Comparison of ENCODE assay signal across 1 cellular context in the genomic region with DNA sequence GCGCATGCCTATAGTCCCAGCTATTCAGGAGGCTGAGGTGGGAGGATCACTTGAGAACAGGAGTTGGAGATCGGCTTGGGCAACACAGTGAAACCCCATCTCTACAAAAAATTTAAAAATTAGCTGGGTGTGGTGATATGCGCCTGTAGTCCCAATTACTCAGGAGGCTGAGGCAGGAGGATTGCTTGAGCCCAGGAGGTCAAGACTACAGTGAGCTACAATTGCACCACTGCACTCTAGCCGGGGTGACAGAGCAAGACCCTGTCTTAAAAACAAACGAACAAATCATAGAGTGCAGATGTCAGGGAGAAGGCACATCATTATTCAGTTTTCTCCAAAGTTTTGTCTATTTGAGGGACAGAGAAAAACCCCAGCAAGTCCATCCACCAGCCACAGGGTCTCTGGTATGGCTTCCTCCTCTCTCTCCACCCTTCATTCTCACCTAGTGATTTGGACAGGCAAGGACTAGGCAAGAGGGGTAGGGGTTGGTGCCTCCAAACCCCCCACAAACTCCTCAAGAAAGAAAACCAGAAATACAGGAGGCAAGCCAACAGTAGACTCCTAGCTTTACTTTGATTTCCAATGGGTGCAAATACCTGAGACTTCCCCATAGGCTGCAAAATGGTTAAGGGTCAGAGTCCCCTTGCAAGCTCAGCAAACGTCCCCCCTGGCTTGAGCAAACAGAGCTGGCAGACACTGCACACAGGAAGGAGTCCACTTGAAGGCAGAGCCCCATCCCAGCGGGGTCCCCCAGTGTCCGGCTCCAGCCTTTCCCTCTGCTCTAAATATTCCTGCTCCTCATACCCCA.
TF ChIP-seq lines count a peak whose summit lies in the region.

No MANE protein-coding gene starts in this region.

TF ChIP-seq in HepG2, 621 proteins besides CTCF, POLR2A, EP300 and RAD21 (continued from another document and continues in another):
- TF ChIP-seq, protein P1, sequence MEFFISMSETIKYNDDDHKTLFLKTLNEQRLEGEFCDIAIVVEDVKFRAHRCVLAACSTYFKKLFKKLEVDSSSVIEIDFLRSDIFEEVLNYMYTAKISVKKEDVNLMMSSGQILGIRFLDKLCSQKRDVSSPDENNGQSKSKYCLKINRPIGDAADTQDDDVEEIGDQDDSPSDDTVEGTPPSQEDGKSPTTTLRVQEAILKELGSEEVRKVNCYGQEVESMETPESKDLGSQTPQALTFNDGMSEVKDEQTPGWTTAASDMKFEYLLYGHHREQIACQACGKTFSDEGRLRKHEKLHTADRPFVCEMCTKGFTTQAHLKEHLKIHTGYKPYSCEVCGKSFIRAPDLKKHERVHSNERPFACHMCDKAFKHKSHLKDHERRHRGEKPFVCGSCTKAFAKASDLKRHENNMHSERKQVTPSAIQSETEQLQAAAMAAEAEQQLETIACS (CRISPR knock-in tag; IDR thresholded peaks at IDR 0.05): no peak
- no peak for TF ChIP-seq HDAC6 (IDR thresholded peaks at IDR 0.05; ENCODE audit: low read depth, low read length)
- TF ChIP-seq PHB2 (IDR thresholded peaks at IDR 0.05; ENCODE audit: partially characterized antibody): no peak
- TF ChIP-seq ISL2 (CRISPR knock-in tag; IDR thresholded peaks at IDR 0.05): no peak; the same call in 1 of the 2 replicates
- TF ChIP-seq ZNF772 (CRISPR knock-in tag; IDR thresholded peaks at IDR 0.05): no peak
- TF ChIP-seq PRMT3 (CRISPR knock-in tag; IDR thresholded peaks at IDR 0.05; ENCODE audit: borderline replicate concordance, low read depth): no peak
- no peak; the same call in 1 of the 2 replicates for TF ChIP-seq NR2F6 (IDR thresholded peaks at IDR 0.05)
- TF ChIP-seq NR2F6 (CRISPR knock-in tag; IDR thresholded peaks at IDR 0.05): peak; percentile 51
- TF ChIP-seq ZBTB4 (CRISPR knock-in tag; IDR thresholded peaks at IDR 0.05; ENCODE audit: borderline replicate concordance): no peak
- TF ChIP-seq, protein P2, sequence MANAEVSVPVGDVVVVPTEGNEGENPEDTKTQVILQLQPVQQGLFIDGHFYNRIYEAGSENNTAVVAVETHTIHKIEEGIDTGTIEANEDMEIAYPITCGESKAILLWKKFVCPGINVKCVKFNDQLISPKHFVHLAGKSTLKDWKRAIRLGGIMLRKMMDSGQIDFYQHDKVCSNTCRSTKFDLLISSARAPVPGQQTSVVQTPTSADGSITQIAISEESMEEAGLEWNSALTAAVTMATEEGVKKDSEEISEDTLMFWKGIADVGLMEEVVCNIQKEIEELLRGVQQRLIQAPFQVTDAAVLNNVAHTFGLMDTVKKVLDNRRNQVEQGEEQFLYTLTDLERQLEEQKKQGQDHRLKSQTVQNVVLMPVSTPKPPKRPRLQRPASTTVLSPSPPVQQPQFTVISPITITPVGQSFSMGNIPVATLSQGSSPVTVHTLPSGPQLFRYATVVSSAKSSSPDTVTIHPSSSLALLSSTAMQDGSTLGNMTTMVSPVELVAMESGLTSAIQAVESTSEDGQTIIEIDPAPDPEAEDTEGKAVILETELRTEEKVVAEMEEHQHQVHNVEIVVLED (CRISPR knock-in tag; IDR thresholded peaks at IDR 0.05; ENCODE audit: borderline replicate concordance): no peak
- no peak for TF ChIP-seq ZNF703 (CRISPR knock-in tag; IDR thresholded peaks at IDR 0.05; ENCODE audit: borderline replicate concordance)
- no peak; the same call in 1 of the 2 replicates for TF ChIP-seq TOPORS (CRISPR knock-in tag; IDR thresholded peaks at IDR 0.05)
- TF ChIP-seq ZNF432 (CRISPR knock-in tag; IDR thresholded peaks at IDR 0.05; ENCODE audit: borderline replicate concordance): no peak
- TF ChIP-seq MBD4 (IDR thresholded peaks at IDR 0.05; ENCODE audit: borderline replicate concordance, low read length): no peak
- no peak for TF ChIP-seq ZSCAN20 (CRISPR knock-in tag; IDR thresholded peaks at IDR 0.05; ENCODE audit: borderline replicate concordance)
- no peak for TF ChIP-seq HNRNPUL1 (IDR thresholded peaks at IDR 0.05; ENCODE audit: low read depth, low read length)
- no peak for TF ChIP-seq EHMT2 (IDR thresholded peaks at IDR 0.05; ENCODE audit: borderline replicate concordance, low read depth, low read length)
- TF ChIP-seq ZNF30 (CRISPR knock-in tag; IDR thresholded peaks at IDR 0.05): no peak
- TF ChIP-seq ZNF780A (CRISPR knock-in tag; IDR thresholded peaks at IDR 0.05): no peak
- no peak for TF ChIP-seq HNF1B (CRISPR knock-in tag; IDR thresholded peaks at IDR 0.05)
- no peak for TF ChIP-seq NFKBIZ (CRISPR knock-in tag; IDR thresholded peaks at IDR 0.05)
- no peak; the same call in 1 of the 2 replicates for TF ChIP-seq ZNF503 (CRISPR knock-in tag; IDR thresholded peaks at IDR 0.05)
- no peak for TF ChIP-seq HIC2 (CRISPR knock-in tag; IDR thresholded peaks at IDR 0.05; ENCODE audit: low read depth)
- no peak for TF ChIP-seq RNF2 (conservative IDR thresholded peaks at IDR 0.05; ENCODE audit: low read depth)
- TF ChIP-seq ZNF407 (CRISPR knock-in tag; IDR thresholded peaks at IDR 0.05; ENCODE audit: not compliant biosample characterization): no peak
- TF ChIP-seq RORA (CRISPR knock-in tag; IDR thresholded peaks at IDR 0.05): no peak
- no peak for TF ChIP-seq ZUFSP (CRISPR knock-in tag; IDR thresholded peaks at IDR 0.05; ENCODE audit: borderline replicate concordance)
- TF ChIP-seq ZNF33A (CRISPR knock-in tag; IDR thresholded peaks at IDR 0.05; ENCODE audit: borderline replicate concordance): no peak
- no peak for TF ChIP-seq ZKSCAN5 (CRISPR knock-in tag; IDR thresholded peaks at IDR 0.05)
- no peak for TF ChIP-seq ZNF235 (CRISPR knock-in tag; IDR thresholded peaks at IDR 0.05; ENCODE audit: borderline replicate concordance)
- TF ChIP-seq HOXD1 (CRISPR knock-in tag; IDR thresholded peaks at IDR 0.05): no peak
- TF ChIP-seq HMG20B (CRISPR knock-in tag; conservative IDR thresholded peaks at IDR 0.05): no peak
- TF ChIP-seq ZNF331 (CRISPR knock-in tag; IDR thresholded peaks at IDR 0.05): peak; percentile 34; the same call in 1 of the 2 replicates
